In the genomic region with DNA sequence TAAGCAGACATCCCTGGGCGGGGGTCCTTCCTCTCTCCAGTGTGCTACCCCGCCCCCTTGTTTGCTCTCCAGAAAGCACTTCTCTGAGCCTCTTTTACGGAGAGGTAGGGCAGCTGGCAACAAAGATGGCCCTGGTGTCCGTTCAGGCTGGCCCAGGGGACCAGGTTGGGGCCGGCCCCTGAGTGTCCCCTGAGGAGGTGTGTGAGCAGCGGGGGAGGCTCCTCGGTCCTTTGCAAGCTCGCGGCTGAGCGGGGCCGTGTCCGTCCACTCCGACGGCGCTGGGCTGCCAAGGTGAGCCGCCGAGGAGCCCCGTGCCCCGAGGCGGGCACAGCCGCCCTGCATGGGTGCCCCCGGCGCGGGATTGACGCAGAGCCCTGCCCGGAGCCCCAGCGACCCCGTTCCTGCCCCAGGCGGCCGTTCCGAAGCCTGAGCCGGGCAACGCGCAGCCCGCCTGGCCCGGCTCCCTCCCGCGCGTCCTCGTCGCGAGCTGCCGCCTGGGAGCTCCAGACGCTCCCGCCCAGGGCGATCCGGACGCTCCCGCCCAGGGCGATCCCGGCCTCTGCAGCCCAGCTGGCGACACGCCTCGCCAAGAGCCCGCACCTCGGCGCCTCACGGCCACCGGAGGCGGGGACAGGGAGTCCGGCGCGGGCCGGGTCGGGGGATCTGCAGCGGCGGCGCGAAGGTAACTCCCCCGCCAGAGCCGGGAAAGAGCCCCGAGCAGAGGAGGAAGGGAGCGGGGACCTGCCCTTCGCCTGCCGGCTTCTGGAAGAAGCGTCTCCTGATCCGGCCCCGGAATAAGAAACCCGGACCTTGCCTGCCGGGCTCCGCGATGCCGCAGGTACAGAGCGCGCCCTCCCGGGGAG, we compare ENCODE assay signal across 8 cellular contexts. TPM values are rescaled to one million over a fixed set of nuclear protein-coding genes. Genes with fewer than 3 reads are reported as not detected.
A peak's percentile ranks its signal among the peaks of the same experiment; 100 is the strongest.
DNase-seq lines count a peak whose midpoint lies in the region; ATAC-seq, FAIRE-seq and TF ChIP-seq lines count a peak whose summit lies in the region.

PROKR1 (plus strand) TSS at position 569 of the 863 bp plus-strand sequence. CDS start 2,243 bp downstream, outside the sequence.

- DNase-seq in DMS53 (lab: John Stamatoyannopoulos, UW) (peak; percentile 81), MG63 (peak; percentile 49), ascending aorta (ENCODE audit: low spot score in 2 of 2) (no peak), iPS-NIHi7 (ENCODE audit: extremely low spot score) (peak; percentile 64), small intestine (peak; percentile 32), GF-D8 (lab: John Stamatoyannopoulos, UW) (no peak)

- TF ChIP-seq CTCF in ascending aorta (IDR thresholded peaks at IDR 0.05): no peak

- H3K4me3 ChIP-seq in MG63 (peak within 1 kb of the TSS; percentile 42), ascending aorta (peak within 1 kb of the TSS; percentile 54 to 63), small intestine (ENCODE audit: low read depth in 1 of 2, low read length in 2 of 2) (peak within 1 kb of the TSS in 1 of 2 donors; percentile 40)

- H3K27me3 ChIP-seq in MG63 (peaks cover 19% of the 10 kb centered on the region), ascending aorta (no peaks in the 10 kb centered on the region), small intestine (ENCODE audit: control insufficient read depth in 2 of 2, insufficient read depth in 2 of 2, low read length in 2 of 2) (peaks cover 2 to 25% of the 10 kb centered on the region in 2 donors)

- H3K9me3 ChIP-seq in MG63 (peaks cover 6% of the 10 kb centered on the region; the same call in 1 of the 2 replicates), ascending aorta (no peaks in the 10 kb centered on the region), small intestine (ENCODE audit: control insufficient read depth, low read depth) (no peaks in the 10 kb centered on the region)

- WGBS in small intestine, 3 donors: 2 to 3% (median 2%) methylated on average over 74 to 86 of the region's 86 CpGs

- intact Hi-C loops in ascending aorta (cut with DNase I): no loop called here

- FAIRE-seq in small intestine (lab: Jason Lieb, UNC): no peak

- H3K27ac ChIP-seq in ascending aorta (no peak within 1 kb of the TSS), small intestine (ENCODE audit: low read depth in 1 of 2, low read length in 1 of 2) (no peak within 1 kb of the TSS)

- no peaks in the 10 kb centered on the region for H3K4me1 ChIP-seq in ascending aorta
- peaks cover 0 to 1% of the 10 kb centered on the region in 2 donors for H3K4me1 ChIP-seq in small intestine (ENCODE audit: control insufficient read depth in 2 of 2, insufficient read depth in 1 of 2, low read depth in 1 of 2, low read length in 1 of 2)

- H3K36me3 ChIP-seq in MG63 (no peaks in the 10 kb centered on the region), ascending aorta (no peaks in the 10 kb centered on the region), small intestine (ENCODE audit: control insufficient read depth in 2 of 2, insufficient read depth in 2 of 2, low read length in 2 of 2) (no peaks in the 10 kb centered on the region)

- ATAC-seq in HG03175 (IDR thresholded peaks at IDR 0.05; ENCODE audit: unreplicated experiment) (no peak), HG02840 (IDR thresholded peaks at IDR 0.05; ENCODE audit: low FRiP score, unreplicated experiment) (no peak)

RNA-seq across cellular contexts. Expression of gene PROKR1, which starts in this region (rescaled TPM):
- not detected in 2 replicates for total RNA-seq in MG63 (2014; rRNA removed; shearing (Covaris generic); ENCODE audit: low replicate concordance)
- not detected for total RNA-seq in ascending aorta
- under 1 TPM in 1 of 3 donors, not detected in 2; 0.13 TPM for polyA plus RNA-seq in small intestine

Comparison
In these comparisons a context has a peak if more than half of its experiments do, and no peak if none do; other contexts are left out.
1. Peak in DNase-seq and H3K4me3 ChIP-seq in MG63; RNA of the gene not detected or under 1 TPM.
2. Peak in DNase-seq in small intestine; RNA of the gene not detected or under 1 TPM.
3. DNase-seq: peak in DMS53 (single experiment) and iPS-NIHi7 (single experiment); none in ascending aorta (0 of 2) and GF-D8 (single experiment).